ENCODE assay signal across 8 cellular contexts in the genomic region with DNA sequence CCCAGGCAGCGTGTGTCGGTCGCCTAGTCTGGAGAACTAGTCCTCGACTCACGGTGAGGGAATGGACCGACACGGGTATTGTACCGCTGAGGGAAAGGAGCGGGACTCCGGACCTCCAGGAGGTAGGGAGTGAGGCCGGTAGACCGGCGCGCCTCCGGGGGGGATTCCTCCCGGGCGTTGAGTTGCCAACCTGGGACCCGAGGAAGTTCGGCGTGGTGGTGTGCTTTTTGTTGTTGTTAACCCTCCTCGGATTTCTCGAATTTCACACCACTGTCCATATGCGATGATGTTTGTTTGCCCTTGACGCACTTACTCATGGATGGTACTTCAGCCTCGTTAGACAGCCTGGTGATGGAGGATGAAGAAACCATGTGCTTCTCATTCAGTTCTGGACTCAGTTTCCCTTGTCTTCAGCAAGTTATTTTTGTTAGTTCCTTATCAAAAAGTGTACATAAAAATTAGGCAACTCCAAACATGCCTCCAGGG. TPM values are rescaled to one million over a fixed set of nuclear protein-coding genes. Genes with fewer than 3 reads are reported as not detected.
DNase-seq lines count a peak whose midpoint lies in the region; ATAC-seq and TF ChIP-seq lines count a peak whose summit lies in the region.
"Not testable (repeated sequence)": the region's sequence is repeated elsewhere in the genome, so short reads cannot be mapped to it uniquely, and the experiment has no call there.

No MANE protein-coding gene starts in this region.

- H3K36me3 Mint-ChIP-seq in CD4-positive, CD25-positive, alpha-beta regulatory T cell = peaks cover 22% of the 10 kb centered on the region
- H3K36me3 Mint-ChIP-seq in HFFc6 (ENCODE audit: low read depth) = peaks cover 51% of the 10 kb centered on the region
- peaks cover 54% of the 10 kb centered on the region for H3K36me3 Mint-ChIP-seq in activated naive CD4-positive, alpha-beta T cell treated with anti-CD3 and anti-CD28 coated beads, Interleukin-2, amount 10 ng/mL, durations not matched to agents 7 days and 5 days
- H3K36me3 Mint-ChIP-seq in natural killer cell treated with Interleukin-12 subunit alpha and Interleukin-12 subunit beta and Interleukin-15 and Interleukin-18, amount 100 ng/mL, for 72 hours = peaks cover 11% of the 10 kb centered on the region

- peak overlapping the region; percentile 85 to 98 (median 93) for H3K27ac Mint-ChIP-seq in CD4-positive, CD25-positive, alpha-beta regulatory T cell
- H3K27ac Mint-ChIP-seq in HFFc6 = peak overlapping the region; percentile 95
- H3K27ac Mint-ChIP-seq in activated naive CD4-positive, alpha-beta T cell treated with anti-CD3 and anti-CD28 coated beads, Interleukin-2, amount 10 ng/mL, durations not matched to agents 7 days and 5 days = peak overlapping the region; percentile 97
- peak overlapping the region; percentile 92 to 94 for H3K27ac Mint-ChIP-seq in natural killer cell treated with Interleukin-12 subunit alpha and Interleukin-12 subunit beta and Interleukin-15 and Interleukin-18, amount 100 ng/mL, for 72 hours

- peak overlapping the region; percentile 97 to 99 (median 98) for H3K4me3 Mint-ChIP-seq in CD4-positive, CD25-positive, alpha-beta regulatory T cell
- H3K4me3 Mint-ChIP-seq in HFFc6 = peak overlapping the region; percentile 97
- peak overlapping the region; percentile 97 for H3K4me3 Mint-ChIP-seq in activated naive CD4-positive, alpha-beta T cell treated with anti-CD3 and anti-CD28 coated beads, Interleukin-2, amount 10 ng/mL, durations not matched to agents 7 days and 5 days
- peak overlapping the region; percentile 98 for H3K4me3 Mint-ChIP-seq in natural killer cell treated with Interleukin-12 subunit alpha and Interleukin-12 subunit beta and Interleukin-15 and Interleukin-18, amount 100 ng/mL, for 72 hours

- ATAC-seq in CD4-positive, CD25-positive, alpha-beta regulatory T cell (ENCODE audit: low read depth in 2 of 2); natural killer cell treated with Interleukin-12 subunit alpha and Interleukin-12 subunit beta and Interleukin-15 and Interleukin-18, amount 100 ng/mL, for 72 hours: not testable (repeated sequence)

- peak overlapping the region; percentile 86 for H3K27ac ChIP-seq in CD4-positive, CD25-positive, alpha-beta regulatory T cell (ENCODE audit: insufficient read depth, low read length, poor library complexity, severe bottlenecking)
- H3K27ac ChIP-seq in effector memory CD4-positive, alpha-beta T cell (ENCODE audit: insufficient read depth, low read length, poor library complexity, severe bottlenecking) = peak overlapping the region; percentile 95
- peak overlapping the region; percentile 92 to 98 (median 95) for H3K27ac ChIP-seq in stomach

- H3K9ac ChIP-seq in iPS-15b (ENCODE audit: low read depth, low read length) = peak overlapping the region; percentile 97

- TF ChIP-seq EP300 in stomach (IDR thresholded peaks at IDR 0.05) = not testable (repeated sequence)

- TF ChIP-seq CTCF in HFFc6 (IDR thresholded peaks at IDR 0.05); stomach (IDR thresholded peaks at IDR 0.05): not testable (repeated sequence)

- H3K9me3 ChIP-seq in CD4-positive, CD25-positive, alpha-beta regulatory T cell (ENCODE audit: control insufficient read depth in 2 of 2, low read length in 2 of 2); effector memory CD4-positive, alpha-beta T cell (ENCODE audit: control insufficient read depth, low read length); iPS-15b (ENCODE audit: control insufficient read depth, insufficient read depth, low read length); stomach: not testable (repeated sequence)

- not testable (repeated sequence) for TF ChIP-seq POLR2A in stomach (IDR thresholded peaks at IDR 0.05)

- H3K9me3 Mint-ChIP-seq in CD4-positive, CD25-positive, alpha-beta regulatory T cell; HFFc6; activated naive CD4-positive, alpha-beta T cell treated with anti-CD3 and anti-CD28 coated beads, Interleukin-2, amount 10 ng/mL, durations not matched to agents 7 days and 5 days; natural killer cell treated with Interleukin-12 subunit alpha and Interleukin-12 subunit beta and Interleukin-15 and Interleukin-18, amount 100 ng/mL, for 72 hours: not testable (repeated sequence)

- not testable (repeated sequence) for H3K36me3 ChIP-seq in CD4-positive, CD25-positive, alpha-beta regulatory T cell (ENCODE audit: control insufficient read depth, insufficient read depth, low read length); effector memory CD4-positive, alpha-beta T cell (ENCODE audit: control insufficient read depth, insufficient read depth, low read length); iPS-15b (ENCODE audit: control insufficient read depth, insufficient read depth, low read length)
- H3K36me3 ChIP-seq in stomach = peaks cover 5 to 23% (median 10%) of the 10 kb centered on the region in 4 donors

- intact Hi-C loops in stomach (cut with DNase I; ENCODE audit: low total_unique reads) = not testable (repeated sequence)

- peaks cover 48% of the 10 kb centered on the region for H3K4me1 ChIP-seq in CD4-positive, CD25-positive, alpha-beta regulatory T cell (ENCODE audit: control insufficient read depth, insufficient read depth, low read length, poor library complexity, severe bottlenecking)
- not testable (repeated sequence) for H3K4me1 ChIP-seq in effector memory CD4-positive, alpha-beta T cell (ENCODE audit: control insufficient read depth, insufficient read depth, low read length, poor library complexity, severe bottlenecking); iPS-15b (ENCODE audit: control insufficient read depth, insufficient read depth, low read length)
- peaks cover 24 to 58% (median 48%) of the 10 kb centered on the region in 4 donors for H3K4me1 ChIP-seq in stomach

- peak overlapping the region; percentile 93 for H3K4me3 ChIP-seq in CD4-positive, CD25-positive, alpha-beta regulatory T cell (ENCODE audit: low read depth, low read length)
- H3K4me3 ChIP-seq in effector memory CD4-positive, alpha-beta T cell (ENCODE audit: insufficient read depth, low read depth, low read length, poor library complexity, severe bottlenecking) = peak overlapping the region; percentile 92
- H3K4me3 ChIP-seq in iPS-15b (ENCODE audit: low read depth, low read length) = peak overlapping the region; percentile 99
- peak overlapping the region; percentile 90 to 98 (median 98) for H3K4me3 ChIP-seq in stomach

- WGBS in stomach, 5 donors = 0% methylated on average over 9 to 25 of the region's 25 CpGs

- not testable (repeated sequence) for H3K27me3 Mint-ChIP-seq in CD4-positive, CD25-positive, alpha-beta regulatory T cell; HFFc6 (ENCODE audit: insufficient read depth); activated naive CD4-positive, alpha-beta T cell treated with anti-CD3 and anti-CD28 coated beads, Interleukin-2, amount 10 ng/mL, durations not matched to agents 7 days and 5 days; natural killer cell treated with Interleukin-12 subunit alpha and Interleukin-12 subunit beta and Interleukin-15 and Interleukin-18, amount 100 ng/mL, for 72 hours

- CTCF ChIA-PET in activated naive CD4-positive, alpha-beta T cell treated with anti-CD3 and anti-CD28 coated beads, Interleukin-2, amount 10 ng/mL, durations not matched to agents 7 days and 5 days (lab: Charles Lee) = not testable (repeated sequence)

- not testable (repeated sequence) for DNase-seq in CD4-positive, CD25-positive, alpha-beta regulatory T cell; HFFc6; activated naive CD4-positive, alpha-beta T cell treated with anti-CD3 and anti-CD28 coated beads, Interleukin-2, amount 10 ng/mL, durations not matched to agents 7 days and 5 days; effector memory CD4-positive, alpha-beta T cell; natural killer cell treated with Interleukin-12 subunit alpha and Interleukin-12 subunit beta and Interleukin-15 and Interleukin-18, amount 100 ng/mL, for 72 hours (ENCODE audit: low spot score); stomach
- DNase-seq in RKO (ENCODE audit: low spot score) = peak; percentile 30

- peaks cover 25 to 75% (median 53%) of the 10 kb centered on the region in 4 donors for H3K4me1 Mint-ChIP-seq in CD4-positive, CD25-positive, alpha-beta regulatory T cell
- H3K4me1 Mint-ChIP-seq in HFFc6 (ENCODE audit: low read depth) = peaks cover 57% of the 10 kb centered on the region
- H3K4me1 Mint-ChIP-seq in activated naive CD4-positive, alpha-beta T cell treated with anti-CD3 and anti-CD28 coated beads, Interleukin-2, amount 10 ng/mL, durations not matched to agents 7 days and 5 days = peaks cover 54% of the 10 kb centered on the region
- peaks cover 37 to 46% of the 10 kb centered on the region in 2 donors for H3K4me1 Mint-ChIP-seq in natural killer cell treated with Interleukin-12 subunit alpha and Interleukin-12 subunit beta and Interleukin-15 and Interleukin-18, amount 100 ng/mL, for 72 hours (ENCODE audit: low read depth in 2 of 2)

- H3K27me3 ChIP-seq in CD4-positive, CD25-positive, alpha-beta regulatory T cell (ENCODE audit: control insufficient read depth, insufficient read depth, low read length); effector memory CD4-positive, alpha-beta T cell (replicated peaks; ENCODE audit: control insufficient read depth, insufficient read depth, low read length, poor library complexity, severe bottlenecking); iPS-15b (ENCODE audit: control insufficient read depth, insufficient read depth, low read length); stomach: not testable (repeated sequence)

RNA-seq across cellular contexts. Expression of a gene that starts 0.3 kb away (rescaled TPM):
- total RNA-seq in CD4-positive, CD25-positive, alpha-beta regulatory T cell = 120 TPM
- polyA plus RNA-seq in CD4-positive, CD25-positive, alpha-beta regulatory T cell = 100 to 1,000 TPM; 117 to 133 (median 126) TPM
- total RNA-seq in HFFc6 (2021; fragmentation: NEBNext Ultra II Directional; extraction: Animal tissue kit (Norgen Biotek cat#: 25700)) = 100 to 1,000 TPM; 100 to 110 (median 104) TPM
- 100 to 1,000 TPM; 127 to 215 TPM for total RNA-seq in natural killer cell treated with Interleukin-12 subunit alpha and Interleukin-12 subunit beta and Interleukin-15 and Interleukin-18, amount 100 ng/mL, for 72 hours
- total RNA-seq in stomach = 100 to 1,000 TPM in 1 of 5 donors, 10 to 100 TPM in 4; 52.7 to 106 (median 68.9) TPM
- 100 to 1,000 TPM in 1 of 3 donors, 10 to 100 TPM in 2; 68.1 to 102 (median 83.1) TPM for polyA plus RNA-seq in stomach

RNA-seq across cellular contexts. Expression of a gene that starts 0.6 kb away (rescaled TPM):
- 96.5 TPM for total RNA-seq in CD4-positive, CD25-positive, alpha-beta regulatory T cell
- 10 to 100 TPM; 39.2 to 46.9 (median 43.3) TPM for polyA plus RNA-seq in CD4-positive, CD25-positive, alpha-beta regulatory T cell
- 10 to 100 TPM; 39.6 to 50.7 (median 42.0) TPM for total RNA-seq in HFFc6 (2021; fragmentation: NEBNext Ultra II Directional; extraction: Animal tissue kit (Norgen Biotek cat#: 25700))
- total RNA-seq in natural killer cell treated with Interleukin-12 subunit alpha and Interleukin-12 subunit beta and Interleukin-15 and Interleukin-18, amount 100 ng/mL, for 72 hours = 10 to 100 TPM; 73.3 to 88.9 TPM
- 100 to 1,000 TPM in 2 of 5 donors, 10 to 100 TPM in 3; 43.2 to 253 (median 71.0) TPM for total RNA-seq in stomach
- 10 to 100 TPM; 21.1 to 35.0 (median 27.5) TPM for polyA plus RNA-seq in stomach
